ENCODE assay signal across 8 cellular contexts in the genomic region with DNA sequence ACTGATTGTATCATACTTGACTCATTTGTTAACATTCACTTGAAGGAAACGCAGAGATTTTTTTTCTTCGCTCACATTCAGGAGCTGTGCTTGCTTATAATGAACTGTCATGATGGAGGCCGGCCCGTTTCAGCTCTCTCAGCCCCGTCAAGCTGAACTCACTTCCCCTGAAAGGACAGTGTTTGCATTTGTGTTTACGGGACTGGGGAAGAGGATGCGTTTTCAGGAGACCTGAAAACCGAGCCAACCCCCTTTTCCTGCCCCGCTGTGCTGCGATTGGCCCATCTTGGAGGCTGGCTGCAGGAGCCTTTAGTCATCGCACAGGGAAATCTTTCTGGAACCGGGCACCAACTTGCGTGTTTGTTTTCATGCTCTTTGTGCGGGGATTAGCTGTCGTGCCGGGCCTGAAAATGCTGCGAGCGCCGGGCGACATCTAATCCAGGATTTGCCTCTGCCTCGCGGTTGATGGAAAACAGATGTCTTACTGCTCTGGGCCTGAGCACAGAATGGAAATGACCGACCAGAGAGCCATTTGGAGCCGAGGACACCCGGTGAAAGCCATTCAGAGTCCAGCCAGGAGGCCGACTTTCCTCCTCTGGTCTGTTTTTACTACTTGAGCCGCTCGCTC. TPM values are rescaled to one million over a fixed set of nuclear protein-coding genes. Genes with fewer than 3 reads are reported as not detected.
A peak's percentile ranks its signal among the peaks of the same experiment; 100 is the strongest.
DNase-seq lines count a peak whose midpoint lies in the region; ATAC-seq, FAIRE-seq and TF ChIP-seq lines count a peak whose summit lies in the region.

No MANE protein-coding gene starts in this region.

- H3K27ac ChIP-seq in OCI-LY3 (ENCODE audit: low read length) (peak overlapping the region; percentile 49), left ventricle myocardium inferior (replicated peaks) (peak overlapping the region; percentile 96), pancreas (peak overlapping the region; percentile 61 to 85 (median 78))

- H3K4me3 ChIP-seq in OCI-LY3 (ENCODE audit: low read length) (peak overlapping the region; percentile 78), left ventricle myocardium inferior (peak overlapping the region; percentile 85), pancreas (peak overlapping the region; percentile 16 to 56 (median 37))

- H3K27me3 ChIP-seq in OCI-LY3 (ENCODE audit: low read depth, low read length) (peaks cover 41% of the 10 kb centered on the region), left ventricle myocardium inferior (ENCODE audit: low read depth) (no peaks in the 10 kb centered on the region), pancreas (no peaks in the 10 kb centered on the region)

- ATAC-seq in HG02938 (IDR thresholded peaks at IDR 0.05; ENCODE audit: unreplicated experiment) (peak; percentile 30), pancreas (peak; percentile 10 to 70 (median 40)), HG03469 (IDR thresholded peaks at IDR 0.05; ENCODE audit: unreplicated experiment) (no peak)

- H3K4me1 ChIP-seq in OCI-LY3 (ENCODE audit: low read length) (peaks cover 40% of the 10 kb centered on the region), left ventricle myocardium inferior (peaks cover 56% of the 10 kb centered on the region), pancreas (peaks cover 10 to 18% (median 14%) of the 10 kb centered on the region in 3 donors)

- peak overlapping the region; percentile 99 for H3K4me2 ChIP-seq in OCI-LY3 (ENCODE audit: low read length)

- peaks cover 17% of the 10 kb centered on the region for H3K9me3 ChIP-seq in OCI-LY3 (ENCODE audit: insufficient read depth, low read length)
- H3K9me3 ChIP-seq in left ventricle myocardium inferior (replicated peaks), result no peaks in the 10 kb centered on the region
- H3K9me3 ChIP-seq in pancreas, result no peaks in the 10 kb centered on the region

- H4K20me1 ChIP-seq in OCI-LY3 (ENCODE audit: insufficient read depth, low read length), result peaks cover 29% of the 10 kb centered on the region

- intact Hi-C loops in left ventricle myocardium inferior (cut with micrococcal nuclease), result no loop called here
- intact Hi-C loops in pancreas (cut with DNase I), result no loop called here

- H2AFZ ChIP-seq in OCI-LY3 (ENCODE audit: low read depth, low read length), result peak overlapping the region; percentile 44

- WGBS in pancreas, 2 donors, result 40 to 64% methylated on average over 28 of the region's 28 CpGs

- H3K36me3 ChIP-seq in OCI-LY3 (replicated peaks; ENCODE audit: low read depth, low read length), result peaks cover 19% of the 10 kb centered on the region
- no peaks in the 10 kb centered on the region for H3K36me3 ChIP-seq in left ventricle myocardium inferior
- H3K36me3 ChIP-seq in pancreas, result no peaks in the 10 kb centered on the region

- TF ChIP-seq CTCF in OCI-LY3 (IDR thresholded peaks at IDR 0.05; ENCODE audit: low read depth, low read length) (no peak), left ventricle myocardium inferior (IDR thresholded peaks at IDR 0.05; ENCODE audit: borderline replicate concordance) (peak; percentile 1), pancreas (IDR thresholded peaks at IDR 0.05) (no peak)

- peak; percentile 40 for DNase-seq in activated T-cell treated with anti-CD3 and anti-CD28 coated beads, Interleukin-2, amount 50 U/mL, for 1 hour
- DNase-seq in activated T-cell treated with anti-CD3 and anti-CD28 coated beads for 4 hours (no peak), anterior cingulate cortex (lab: John Stamatoyannopoulos, UW) (peak in 54 of 58 donors; percentile 10 to 77 (median 57)), left ventricle myocardium inferior (peak; percentile 39), pancreas (peak in 2 of 6 donors; percentile 20 to 25)

- peak overlapping the region; percentile 68 for H3K9ac ChIP-seq in OCI-LY3 (ENCODE audit: low read length)

- no peak for FAIRE-seq in pancreas (lab: Jason Lieb, UNC)

- H3K79me2 ChIP-seq in OCI-LY3 (ENCODE audit: low read length), result peaks cover 13% of the 10 kb centered on the region; the same call in 1 of the 2 replicates

RNA-seq across cellular contexts. Expression of a gene that starts 18.0 kb away (rescaled TPM):
- total RNA-seq in left ventricle myocardium inferior, result 20.2 TPM
- 10 to 100 TPM; 17.6 to 39.2 (median 25.5) TPM for total RNA-seq in pancreas
- 10 to 100 TPM; 11.0 to 11.9 TPM for polyA plus RNA-seq in pancreas
